1 cellular context compared by ENCODE assay signal in genomic region chr17:18093616-18094408, GRCh38.
TF ChIP-seq lines count a peak whose summit lies in the region.

No MANE protein-coding gene starts in this region.

TF ChIP-seq in HCT116, 20 proteins besides CTCF, POLR2A, EP300 and RAD21:
- TF ChIP-seq EGR1 (IDR thresholded peaks at IDR 0.05; ENCODE audit: low read depth) (no peak), REST (IDR thresholded peaks at IDR 0.05; ENCODE audit: low read depth) (no peak), FOSL1 (IDR thresholded peaks at IDR 0.05; ENCODE audit: low read depth) (no peak), ZBTB33 (IDR thresholded peaks at IDR 0.05; ENCODE audit: extremely low read depth, insufficient replicate concordance, low read length) (no peak), SP1 (IDR thresholded peaks at IDR 0.05; ENCODE audit: low read depth) (no peak)
